20 cellular contexts compared by ENCODE assay signal in genomic region chr9:119861801-119862200, GRCh38.
DNase-seq lines count a peak whose midpoint lies in the region; ATAC-seq and TF ChIP-seq lines count a peak whose summit lies in the region.
"Had no signal": no experiment of that assay in that cellular context is flagged by ENCODE, and none has a peak within 500 bp of the region (broad histone marks: within the 10 kb centered on the region; RNA-seq: fewer than 3 reads in every experiment).

No MANE protein-coding gene starts in this region.

- ATAC-seq in Right ventricle myocardium superior (ENCODE audit: poor library complexity), result peak; percentile 53
- peak; percentile 51 for ATAC-seq in upper lobe of right lung
- no peak for ATAC-seq in stimulated activated memory B cell treated with anti-CD40 and anti-IgM and Interleukin-4, amounts not matched to agents 10 μg/mL and 1 μg/mL and 100 μg/mL, for 72 hours
- ATAC-seq in GM18873 (IDR thresholded peaks at IDR 0.05; ENCODE audit: low FRiP score, unreplicated experiment), result no peak

- H3K9me3 Mint-ChIP-seq in stimulated activated memory B cell treated with anti-CD40 and anti-IgM and Interleukin-4, amounts not matched to agents 10 μg/mL and 1 μg/mL and 100 μg/mL, for 72 hours, result no peaks in the 10 kb centered on the region

- H3K4me3 Mint-ChIP-seq in stimulated activated memory B cell treated with anti-CD40 and anti-IgM and Interleukin-4, amounts not matched to agents 10 μg/mL and 1 μg/mL and 100 μg/mL, for 72 hours, result no peak overlapping the region
- H3K4me3 Mint-ChIP-seq: HFFc6 had no signal

- H3K4me1 Mint-ChIP-seq in stimulated activated memory B cell treated with anti-CD40 and anti-IgM and Interleukin-4, amounts not matched to agents 10 μg/mL and 1 μg/mL and 100 μg/mL, for 72 hours, result no peaks in the 10 kb centered on the region

- no peaks in the 10 kb centered on the region for H3K36me3 Mint-ChIP-seq in stimulated activated memory B cell treated with anti-CD40 and anti-IgM and Interleukin-4, amounts not matched to agents 10 μg/mL and 1 μg/mL and 100 μg/mL, for 72 hours

- H3K27me3 ChIP-seq in right atrium auricular region, result no peaks in the 10 kb centered on the region
- no peaks in the 10 kb centered on the region for H3K27me3 ChIP-seq in esophagus muscularis mucosa
- no peaks in the 10 kb centered on the region for H3K27me3 ChIP-seq in prostate gland (replicated peaks; ENCODE audit: insufficient read depth)
- H3K27me3 ChIP-seq in upper lobe of right lung, result no peaks in the 10 kb centered on the region
- H3K27me3 ChIP-seq: MG63 had no signal

- H3K4me1 ChIP-seq in right atrium auricular region (no peaks in the 10 kb centered on the region), esophagus muscularis mucosa (peaks cover 0 to 23% (median 14%) of the 10 kb centered on the region in 4 donors), prostate gland (replicated peaks) (no peaks in the 10 kb centered on the region), upper lobe of right lung (no peaks in the 10 kb centered on the region)

- H3K4me3 ChIP-seq in right atrium auricular region (no peak overlapping the region), esophagus muscularis mucosa (no peak overlapping the region), prostate gland (no peak overlapping the region), upper lobe of right lung (no peak overlapping the region)
- H3K4me3 ChIP-seq: MG63 had no signal

- TF ChIP-seq EP300 in esophagus muscularis mucosa (IDR thresholded peaks at IDR 0.05), result no peak

- no peak overlapping the region for H3K27ac ChIP-seq in right atrium auricular region
- H3K27ac ChIP-seq in esophagus muscularis mucosa (replicated peaks in 1 of 4), result peak overlapping the region in 3 of 4 donors; percentile 41 to 46 (median 42)
- H3K27ac ChIP-seq in prostate gland, result peak overlapping the region in 1 of 2 donors; percentile 20
- no peak overlapping the region for H3K27ac ChIP-seq in upper lobe of right lung

- intact Hi-C loops in Right ventricle myocardium superior (cut with DNase I), result no loop called here
- intact Hi-C loops in esophagus muscularis mucosa (cut with DNase I), result loop anchor here (10.0 kb wide), 1 partner anchor 93 kb away; no protein-coding TSS in a partner anchor
- intact Hi-C loops in prostate gland (cut with DNase I), result loop anchor here (10.0 kb wide), 1 partner anchor 67 kb away; no protein-coding TSS in a partner anchor
- intact Hi-C loops in upper lobe of right lung (cut with DNase I), result no loop called here

- no peak for TF ChIP-seq POLR2A in esophagus muscularis mucosa (IDR thresholded peaks at IDR 0.05; ENCODE audit: low read depth)
- TF ChIP-seq POLR2A in prostate gland (IDR thresholded peaks at IDR 0.05), result no peak

- H3K27me3 Mint-ChIP-seq in stimulated activated memory B cell treated with anti-CD40 and anti-IgM and Interleukin-4, amounts not matched to agents 10 μg/mL and 1 μg/mL and 100 μg/mL, for 72 hours, result peaks cover 9% of the 10 kb centered on the region

- DNase-seq in Right ventricle myocardium superior, result no peak
- no peak for DNase-seq in right atrium auricular region (ENCODE audit: low spot score)
- DNase-seq in esophagus muscularis mucosa (ENCODE audit: extremely low spot score), result no peak
- peak; percentile 8 for DNase-seq in prostate gland (ENCODE audit: low spot score)
- no peak for DNase-seq in upper lobe of right lung
- DNase-seq in stimulated activated CD4-positive, alpha-beta T cell treated with anti-CD3 and anti-CD28 coated beads, Interleukin-2, amount 100 ng/mL, for 48 hours, result no peak
- DNase-seq: AML-193, DMS79, H7, HFFc6, Kasumi-1, MG63, NCI-H1048, NCI-H1436, NCI-H1930, NCI-H226, NCI-H526, OCI-M1 had no signal

- H3K27ac Mint-ChIP-seq in stimulated activated memory B cell treated with anti-CD40 and anti-IgM and Interleukin-4, amounts not matched to agents 10 μg/mL and 1 μg/mL and 100 μg/mL, for 72 hours, result no peak overlapping the region
- H3K27ac Mint-ChIP-seq: HFFc6 had no signal

- H3K9me3 ChIP-seq in right atrium auricular region (no peaks in the 10 kb centered on the region), esophagus muscularis mucosa (no peaks in the 10 kb centered on the region), prostate gland (no peaks in the 10 kb centered on the region), upper lobe of right lung (no peaks in the 10 kb centered on the region)
- H3K9me3 ChIP-seq: MG63 had no signal

- no peak for TF ChIP-seq CTCF in right atrium auricular region (IDR thresholded peaks at IDR 0.05)
- no peak for TF ChIP-seq CTCF in esophagus muscularis mucosa (IDR thresholded peaks at IDR 0.05)
- no peak for TF ChIP-seq CTCF in prostate gland (IDR thresholded peaks at IDR 0.05)
- TF ChIP-seq CTCF in upper lobe of right lung (IDR thresholded peaks at IDR 0.05), result no peak

- H3K36me3 ChIP-seq in right atrium auricular region (no peaks in the 10 kb centered on the region), esophagus muscularis mucosa (no peaks in the 10 kb centered on the region), prostate gland (no peaks in the 10 kb centered on the region), upper lobe of right lung (no peaks in the 10 kb centered on the region)
- H3K36me3 ChIP-seq: MG63 had no signal

Comparison
In these comparisons a context has a peak if more than half of its experiments do, and no peak if none do; other contexts are left out.
1. ATAC-seq: peak in Right ventricle myocardium superior (single experiment) and upper lobe of right lung (single experiment); none in stimulated activated memory B cell treated with anti-CD40 and anti-IgM and Interleukin-4, amounts not matched to agents 10 μg/mL and 1 μg/mL and 100 μg/mL, for 72 hours (single experiment) and GM18873 (single experiment).
2. H3K27ac ChIP-seq: peak in esophagus muscularis mucosa (3 of 4); none in right atrium auricular region (0 of 2) and upper lobe of right lung (single experiment).
3. intact Hi-C loops: an anchor here in esophagus muscularis mucosa (10.0 kb wide) and prostate gland (10.0 kb wide); none called in Right ventricle myocardium superior and upper lobe of right lung.